8 cellular contexts compared by ENCODE assay signal in the genomic region with DNA sequence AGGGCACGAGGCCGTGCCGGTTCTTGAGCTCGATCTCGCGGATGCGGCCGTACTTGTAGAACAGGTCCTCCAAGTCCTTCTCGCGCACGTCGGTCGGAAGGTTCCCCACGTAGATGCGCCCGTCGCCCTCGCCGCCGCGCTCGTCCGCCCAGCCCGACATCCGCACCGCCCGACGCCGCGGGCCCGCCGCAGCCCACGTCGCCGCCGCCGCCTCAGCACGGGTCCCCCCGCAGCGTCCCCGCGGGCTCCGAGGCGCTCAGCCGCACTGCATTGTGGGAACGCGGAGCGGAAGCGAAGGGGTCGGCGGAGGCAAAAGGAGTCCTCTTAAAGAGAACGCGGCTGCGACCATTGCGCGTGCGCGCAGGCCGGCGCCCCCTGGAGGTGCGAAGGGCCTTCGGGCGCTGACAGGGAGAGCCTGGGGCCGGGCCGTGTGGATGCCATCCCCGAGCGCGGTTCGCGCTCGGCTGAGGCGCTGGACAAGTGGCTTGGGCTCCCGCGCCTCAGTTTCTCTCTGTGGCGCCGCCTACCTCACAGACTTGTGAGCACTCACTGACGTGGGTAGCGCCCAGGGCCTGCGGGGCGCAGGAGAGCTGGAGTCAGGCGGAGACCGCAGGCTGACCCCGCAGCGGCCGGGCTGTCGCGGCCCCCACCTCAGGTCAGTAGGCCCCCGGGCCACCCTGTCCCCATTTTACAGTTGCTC. TPM values are rescaled to one million over a fixed set of nuclear protein-coding genes. Genes with fewer than 3 reads are reported as not detected.
DNase-seq lines count a peak whose midpoint lies in the region; ATAC-seq and TF ChIP-seq lines count a peak whose summit lies in the region.

A gene with protein sequence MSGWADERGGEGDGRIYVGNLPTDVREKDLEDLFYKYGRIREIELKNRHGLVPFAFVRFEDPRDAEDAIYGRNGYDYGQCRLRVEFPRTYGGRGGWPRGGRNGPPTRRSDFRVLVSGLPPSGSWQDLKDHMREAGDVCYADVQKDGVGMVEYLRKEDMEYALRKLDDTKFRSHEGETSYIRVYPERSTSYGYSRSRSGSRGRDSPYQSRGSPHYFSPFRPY (minus strand): TSS at position 299 of the 700 bp plus-strand sequence. CDS start 139 bp downstream, at position 160.

- H3K27ac ChIP-seq in GM23338 (ENCODE audit: low read depth), result peak within 1 kb of the TSS; percentile 87

- peaks cover 15% of the 10 kb centered on the region for H3K36me3 ChIP-seq in GM23338 (ENCODE audit: insufficient read depth)

- H2AFZ ChIP-seq in GM23338, result peak within 1 kb of the TSS; percentile 99

- H3K27me3 ChIP-seq in GM23338 (ENCODE audit: insufficient read depth), result 0 out of 2 replicates have a peak, but pooled peaks cover 2% of the 10 kb centered on the region

- H4K20me1 ChIP-seq in GM23338 (replicated peaks; ENCODE audit: insufficient read depth), result peaks cover 34% of the 10 kb centered on the region

- H3K4me1 Mint-ChIP-seq in GM23338 (peaks cover 26% of the 10 kb centered on the region), natural killer cell (peaks cover 76 to 77% of the 10 kb centered on the region in 2 donors)

- H3K4me3 ChIP-seq in GM23338 (peak within 1 kb of the TSS; percentile 77), fibroblast of mammary gland (ENCODE audit: control insufficient read depth, low read depth, low read length) (peak within 1 kb of the TSS; percentile 81)

- H3K27ac Mint-ChIP-seq in GM23338 (peak within 1 kb of the TSS; percentile 86), natural killer cell (peak within 1 kb of the TSS; percentile 91 to 97)

- intact Hi-C loops in natural killer cell (cut with micrococcal nuclease), result loop anchor here (1.0 kb wide), 2 partner anchors 12 to 27 kb away; a partner anchor contains a TSS

- DNase-seq in Daoy (ENCODE audit: low read depth) (peak; percentile 98), GM23338 (ENCODE audit: low spot score) (peak; percentile 98), LHCN-M2 (ENCODE audit: low read depth) (peak; percentile 94), RPMI7951 (ENCODE audit: low read depth) (peak; percentile 92), fibroblast of mammary gland (ENCODE audit: low read depth) (peak; percentile 95), natural killer cell (peak; percentile 96)
- peak; percentile 95 to 98 for DNase-seq in activated T-helper 1 cell treated with anti-CD3 and anti-CD28 coated beads, Interleukin-2, amount 50 U/mL, for 16 hours (ENCODE audit: low read depth in 1 of 2, low spot score in 1 of 2)
- peak; percentile 96 for DNase-seq in stimulated activated naive CD4-positive, alpha-beta T cell treated with Interleukin-2 at 50 U/mL for 16 hours (lab: John Stamatoyannopoulos, UW)

- ATAC-seq in GM23338 (peak; percentile 86), natural killer cell (peak; percentile 83 to 95 (median 86))

- peaks cover 45% of the 10 kb centered on the region for H3K79me2 ChIP-seq in GM23338 (replicated peaks; ENCODE audit: insufficient read depth)

- H3K9me3 Mint-ChIP-seq in GM23338, result no peaks in the 10 kb centered on the region
- no peaks in the 10 kb centered on the region for H3K9me3 Mint-ChIP-seq in natural killer cell

- peaks cover 29% of the 10 kb centered on the region for H3F3A ChIP-seq in GM23338 (replicated peaks; ENCODE audit: low read depth)

- TF ChIP-seq CTCF in GM23338 (conservative IDR thresholded peaks at IDR 0.05; ENCODE audit: low read depth in 2 of 2), result peak; percentile 66 to 86
- TF ChIP-seq CTCF in fibroblast of mammary gland (conservative IDR thresholded peaks at IDR 0.05; ENCODE audit: control insufficient read depth, insufficient read depth, low read depth, low read length), result peak; percentile 62
- peak; percentile 93 for TF ChIP-seq CTCF in natural killer cell (IDR thresholded peaks at IDR 0.05)

- no peaks in the 10 kb centered on the region for H3K9me2 ChIP-seq in GM23338 (ENCODE audit: insufficient read depth)

- peak within 1 kb of the TSS; percentile 88 for H3K4me2 ChIP-seq in GM23338

- H3K27me3 Mint-ChIP-seq in GM23338 (ENCODE audit: insufficient read depth, low read depth, poor library complexity), result peaks cover 4% of the 10 kb centered on the region
- no peaks in the 10 kb centered on the region for H3K27me3 Mint-ChIP-seq in natural killer cell (ENCODE audit: low read depth in 2 of 2)

- peaks cover 11% of the 10 kb centered on the region; the same call in 1 of the 2 replicates for H3K4me1 ChIP-seq in GM23338 (ENCODE audit: insufficient read depth)

- H3K4me3 Mint-ChIP-seq in GM23338 (peak within 1 kb of the TSS; percentile 96), natural killer cell (peak within 1 kb of the TSS; percentile 95)

- H3K36me3 Mint-ChIP-seq in GM23338 (ENCODE audit: low read depth) (peaks cover 37% of the 10 kb centered on the region), natural killer cell (peaks cover 10% of the 10 kb centered on the region)

TF ChIP-seq in GM23338, 12 proteins besides CTCF, POLR2A, EP300 and RAD21:
- TF ChIP-seq JUNB (IDR thresholded peaks at IDR 0.05; ENCODE audit: unreplicated experiment) (no peak), POLR2AphosphoS5 (IDR thresholded peaks at IDR 0.05; ENCODE audit: low read depth) (peak; percentile 88), CREB1 (CRISPR knock-in tag; IDR thresholded peaks at IDR 0.05; ENCODE audit: low read depth) (peak; percentile 45; the same call in 1 of the 2 replicates)
- TF ChIP-seq, protein P1, sequence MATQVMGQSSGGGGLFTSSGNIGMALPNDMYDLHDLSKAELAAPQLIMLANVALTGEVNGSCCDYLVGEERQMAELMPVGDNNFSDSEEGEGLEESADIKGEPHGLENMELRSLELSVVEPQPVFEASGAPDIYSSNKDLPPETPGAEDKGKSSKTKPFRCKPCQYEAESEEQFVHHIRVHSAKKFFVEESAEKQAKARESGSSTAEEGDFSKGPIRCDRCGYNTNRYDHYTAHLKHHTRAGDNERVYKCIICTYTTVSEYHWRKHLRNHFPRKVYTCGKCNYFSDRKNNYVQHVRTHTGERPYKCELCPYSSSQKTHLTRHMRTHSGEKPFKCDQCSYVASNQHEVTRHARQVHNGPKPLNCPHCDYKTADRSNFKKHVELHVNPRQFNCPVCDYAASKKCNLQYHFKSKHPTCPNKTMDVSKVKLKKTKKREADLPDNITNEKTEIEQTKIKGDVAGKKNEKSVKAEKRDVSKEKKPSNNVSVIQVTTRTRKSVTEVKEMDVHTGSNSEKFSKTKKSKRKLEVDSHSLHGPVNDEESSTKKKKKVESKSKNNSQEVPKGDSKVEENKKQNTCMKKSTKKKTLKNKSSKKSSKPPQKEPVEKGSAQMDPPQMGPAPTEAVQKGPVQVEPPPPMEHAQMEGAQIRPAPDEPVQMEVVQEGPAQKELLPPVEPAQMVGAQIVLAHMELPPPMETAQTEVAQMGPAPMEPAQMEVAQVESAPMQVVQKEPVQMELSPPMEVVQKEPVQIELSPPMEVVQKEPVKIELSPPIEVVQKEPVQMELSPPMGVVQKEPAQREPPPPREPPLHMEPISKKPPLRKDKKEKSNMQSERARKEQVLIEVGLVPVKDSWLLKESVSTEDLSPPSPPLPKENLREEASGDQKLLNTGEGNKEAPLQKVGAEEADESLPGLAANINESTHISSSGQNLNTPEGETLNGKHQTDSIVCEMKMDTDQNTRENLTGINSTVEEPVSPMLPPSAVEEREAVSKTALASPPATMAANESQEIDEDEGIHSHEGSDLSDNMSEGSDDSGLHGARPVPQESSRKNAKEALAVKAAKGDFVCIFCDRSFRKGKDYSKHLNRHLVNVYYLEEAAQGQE (IDR thresholded peaks at IDR 0.05; ENCODE audit: unreplicated experiment), result no peak
- TF ChIP-seq, protein P2, sequence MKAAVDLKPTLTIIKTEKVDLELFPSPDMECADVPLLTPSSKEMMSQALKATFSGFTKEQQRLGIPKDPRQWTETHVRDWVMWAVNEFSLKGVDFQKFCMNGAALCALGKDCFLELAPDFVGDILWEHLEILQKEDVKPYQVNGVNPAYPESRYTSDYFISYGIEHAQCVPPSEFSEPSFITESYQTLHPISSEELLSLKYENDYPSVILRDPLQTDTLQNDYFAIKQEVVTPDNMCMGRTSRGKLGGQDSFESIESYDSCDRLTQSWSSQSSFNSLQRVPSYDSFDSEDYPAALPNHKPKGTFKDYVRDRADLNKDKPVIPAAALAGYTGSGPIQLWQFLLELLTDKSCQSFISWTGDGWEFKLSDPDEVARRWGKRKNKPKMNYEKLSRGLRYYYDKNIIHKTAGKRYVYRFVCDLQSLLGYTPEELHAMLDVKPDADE (IDR thresholded peaks at IDR 0.05), result peak; percentile 57

RNA-seq across cellular contexts. Expression of the gene that starts here (rescaled TPM):
- 267 and 282 TPM in 2 replicates for total RNA-seq in Daoy (2014; rRNA removed; shearing (Covaris generic))
- total RNA-seq in GM23338 (2014; rRNA removed; shearing (Covaris generic)), result 202 and 250 TPM in 2 replicates
- polyA plus RNA-seq in GM23338 (2016; fragmentation: Nextera tagmentation; extraction: Ambion mirVana), result 436 and 481 TPM in 2 replicates
- 170 and 172 TPM in 2 replicates for total RNA-seq in LHCN-M2 (2014; rRNA removed)
- polyA plus RNA-seq in LHCN-M2 (2012), result 221 TPM
- total RNA-seq in RPMI7951 (2014; rRNA removed; shearing (Covaris generic)), result 172 and 194 TPM in 2 replicates
- 100 to 1,000 TPM; 175 to 191 (median 179) TPM for total RNA-seq in natural killer cell

Comparison
In these comparisons a context has a peak if more than half of its experiments do, and no peak if none do; other contexts are left out.
1. Peak in every context shown above with its lines: DNase-seq, ATAC-seq, H3K4me3 ChIP-seq and H3K27ac ChIP-seq.